Comparison of ENCODE assay signal across 1 cellular context in the genomic region with DNA sequence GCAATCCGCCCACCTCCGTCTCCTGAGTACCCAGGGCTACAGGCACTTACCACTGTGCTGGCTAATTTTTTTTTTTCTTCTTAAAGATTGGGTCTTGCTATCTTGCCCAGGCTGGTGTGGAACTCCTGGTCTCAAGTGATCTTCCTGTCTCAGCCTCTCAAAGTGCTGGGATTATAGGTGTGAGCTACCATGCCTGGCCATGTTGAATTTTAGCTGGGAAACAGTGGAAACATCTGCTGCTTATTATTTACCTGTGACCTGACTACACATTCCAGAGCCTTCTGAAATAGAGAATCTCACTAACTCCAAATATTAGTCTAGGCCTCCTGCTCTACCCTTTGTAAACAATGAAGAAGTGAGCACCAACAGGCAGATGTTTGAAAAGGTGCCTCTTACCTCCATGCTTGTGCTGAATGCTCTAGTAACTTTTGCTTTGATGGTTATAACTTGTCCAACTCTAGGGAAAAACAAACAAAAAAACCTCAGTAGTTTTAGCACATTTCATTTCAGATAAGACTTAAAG.
TF ChIP-seq lines count a peak whose summit lies in the region.

No MANE protein-coding gene starts in this region.

TF ChIP-seq in HepG2, 621 proteins besides CTCF, POLR2A, EP300 and RAD21 (continued from another document and continues in another):
- TF ChIP-seq, protein P1, sequence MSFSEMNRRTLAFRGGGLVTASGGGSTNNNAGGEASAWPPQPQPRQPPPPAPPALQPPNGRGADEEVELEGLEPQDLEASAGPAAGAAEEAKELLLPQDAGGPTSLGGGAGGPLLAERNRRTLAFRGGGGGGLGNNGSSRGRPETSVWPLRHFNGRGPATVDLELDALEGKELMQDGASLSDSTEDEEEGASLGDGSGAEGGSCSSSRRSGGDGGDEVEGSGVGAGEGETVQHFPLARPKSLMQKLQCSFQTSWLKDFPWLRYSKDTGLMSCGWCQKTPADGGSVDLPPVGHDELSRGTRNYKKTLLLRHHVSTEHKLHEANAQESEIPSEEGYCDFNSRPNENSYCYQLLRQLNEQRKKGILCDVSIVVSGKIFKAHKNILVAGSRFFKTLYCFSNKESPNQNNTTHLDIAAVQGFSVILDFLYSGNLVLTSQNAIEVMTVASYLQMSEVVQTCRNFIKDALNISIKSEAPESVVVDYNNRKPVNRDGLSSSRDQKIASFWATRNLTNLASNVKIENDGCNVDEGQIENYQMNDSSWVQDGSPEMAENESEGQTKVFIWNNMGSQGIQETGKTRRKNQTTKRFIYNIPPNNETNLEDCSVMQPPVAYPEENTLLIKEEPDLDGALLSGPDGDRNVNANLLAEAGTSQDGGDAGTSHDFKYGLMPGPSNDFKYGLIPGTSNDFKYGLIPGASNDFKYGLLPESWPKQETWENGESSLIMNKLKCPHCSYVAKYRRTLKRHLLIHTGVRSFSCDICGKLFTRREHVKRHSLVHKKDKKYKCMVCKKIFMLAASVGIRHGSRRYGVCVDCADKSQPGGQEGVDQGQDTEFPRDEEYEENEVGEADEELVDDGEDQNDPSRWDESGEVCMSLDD (CRISPR knock-in tag; IDR thresholded peaks at IDR 0.05; ENCODE audit: borderline replicate concordance): no peak
- TF ChIP-seq ZFYVE20 (CRISPR knock-in tag; IDR thresholded peaks at IDR 0.05; ENCODE audit: borderline replicate concordance, low read depth) (no peak), TP53 (CRISPR knock-in tag; conservative IDR thresholded peaks at IDR 0.05) (no peak), ZFX (CRISPR knock-in tag; IDR thresholded peaks at IDR 0.05; ENCODE audit: low read depth) (0 out of 2 replicates have a peak, but pooled peaks have one; percentile 43), CBFB (CRISPR knock-in tag; IDR thresholded peaks at IDR 0.05) (no peak), MIXL1 (CRISPR knock-in tag; IDR thresholded peaks at IDR 0.05) (no peak; the same call in 1 of the 2 replicates), ZNF546 (CRISPR knock-in tag; conservative IDR thresholded peaks at IDR 0.05) (no peak), PLSCR1 (CRISPR knock-in tag; IDR thresholded peaks at IDR 0.05; ENCODE audit: borderline replicate concordance) (no peak), ZNF17 (CRISPR knock-in tag; IDR thresholded peaks at IDR 0.05) (no peak), ISL2 (CRISPR knock-in tag; IDR thresholded peaks at IDR 0.05) (peak; percentile 96), ELF4 (CRISPR knock-in tag; IDR thresholded peaks at IDR 0.05; ENCODE audit: borderline replicate concordance) (no peak), ZSCAN20 (CRISPR knock-in tag; IDR thresholded peaks at IDR 0.05; ENCODE audit: borderline replicate concordance) (no peak), RELA (CRISPR knock-in tag; IDR thresholded peaks at IDR 0.05) (no peak), ATRX (CRISPR knock-in tag; IDR thresholded peaks at IDR 0.05; ENCODE audit: borderline replicate concordance) (no peak), ZNF33A (CRISPR knock-in tag; IDR thresholded peaks at IDR 0.05; ENCODE audit: borderline replicate concordance) (no peak), ZKSCAN5 (CRISPR knock-in tag; IDR thresholded peaks at IDR 0.05) (no peak), DMAP1 (CRISPR knock-in tag; IDR thresholded peaks at IDR 0.05) (no peak), SP2 (CRISPR knock-in tag; IDR thresholded peaks at IDR 0.05) (no peak), ZNF432 (CRISPR knock-in tag; IDR thresholded peaks at IDR 0.05; ENCODE audit: borderline replicate concordance) (no peak), JUN (CRISPR knock-in tag; IDR thresholded peaks at IDR 0.05) (no peak), ZNF891 (CRISPR knock-in tag; IDR thresholded peaks at IDR 0.05) (no peak), PHF8 (CRISPR knock-in tag; IDR thresholded peaks at IDR 0.05) (no peak), ZNF382 (CRISPR knock-in tag; IDR thresholded peaks at IDR 0.05; ENCODE audit: borderline replicate concordance) (no peak), ONECUT2 (CRISPR knock-in tag; IDR thresholded peaks at IDR 0.05) (0 out of 2 replicates have a peak, but pooled peaks have one; percentile 15), CEBPZ (IDR thresholded peaks at IDR 0.05; ENCODE audit: low read length) (no peak), PITX1 (CRISPR knock-in tag; IDR thresholded peaks at IDR 0.05) (peak; percentile 88), POLR2G (IDR thresholded peaks at IDR 0.05; ENCODE audit: low read depth, low read length) (no peak), CERS6 (CRISPR knock-in tag; IDR thresholded peaks at IDR 0.05) (no peak), ZNF274 (CRISPR knock-in tag; IDR thresholded peaks at IDR 0.05) (no peak), ZNF775 (CRISPR knock-in tag; IDR thresholded peaks at IDR 0.05; ENCODE audit: borderline replicate concordance) (no peak), ARNT (IDR thresholded peaks at IDR 0.05) (no peak), ZNF160 (CRISPR knock-in tag; IDR thresholded peaks at IDR 0.05) (no peak), RXRB (CRISPR knock-in tag; IDR thresholded peaks at IDR 0.05; ENCODE audit: borderline replicate concordance) (peak; percentile 83), SATB2 (CRISPR knock-in tag; IDR thresholded peaks at IDR 0.05) (no peak), ZNF484 (CRISPR knock-in tag; IDR thresholded peaks at IDR 0.05; ENCODE audit: borderline replicate concordance, low read depth) (no peak), HES4 (CRISPR knock-in tag; IDR thresholded peaks at IDR 0.05; ENCODE audit: borderline replicate concordance) (no peak), SIN3A (IDR thresholded peaks at IDR 0.05; ENCODE audit: borderline replicate concordance, low read depth, low read length) (no peak)
- TF ChIP-seq, protein P2, sequence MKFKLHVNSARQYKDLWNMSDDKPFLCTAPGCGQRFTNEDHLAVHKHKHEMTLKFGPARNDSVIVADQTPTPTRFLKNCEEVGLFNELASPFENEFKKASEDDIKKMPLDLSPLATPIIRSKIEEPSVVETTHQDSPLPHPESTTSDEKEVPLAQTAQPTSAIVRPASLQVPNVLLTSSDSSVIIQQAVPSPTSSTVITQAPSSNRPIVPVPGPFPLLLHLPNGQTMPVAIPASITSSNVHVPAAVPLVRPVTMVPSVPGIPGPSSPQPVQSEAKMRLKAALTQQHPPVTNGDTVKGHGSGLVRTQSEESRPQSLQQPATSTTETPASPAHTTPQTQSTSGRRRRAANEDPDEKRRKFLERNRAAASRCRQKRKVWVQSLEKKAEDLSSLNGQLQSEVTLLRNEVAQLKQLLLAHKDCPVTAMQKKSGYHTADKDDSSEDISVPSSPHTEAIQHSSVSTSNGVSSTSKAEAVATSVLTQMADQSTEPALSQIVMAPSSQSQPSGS (CRISPR knock-in tag; IDR thresholded peaks at IDR 0.05): peak; percentile 23; the same call in 1 of the 2 replicates
- TF ChIP-seq, protein P3, sequence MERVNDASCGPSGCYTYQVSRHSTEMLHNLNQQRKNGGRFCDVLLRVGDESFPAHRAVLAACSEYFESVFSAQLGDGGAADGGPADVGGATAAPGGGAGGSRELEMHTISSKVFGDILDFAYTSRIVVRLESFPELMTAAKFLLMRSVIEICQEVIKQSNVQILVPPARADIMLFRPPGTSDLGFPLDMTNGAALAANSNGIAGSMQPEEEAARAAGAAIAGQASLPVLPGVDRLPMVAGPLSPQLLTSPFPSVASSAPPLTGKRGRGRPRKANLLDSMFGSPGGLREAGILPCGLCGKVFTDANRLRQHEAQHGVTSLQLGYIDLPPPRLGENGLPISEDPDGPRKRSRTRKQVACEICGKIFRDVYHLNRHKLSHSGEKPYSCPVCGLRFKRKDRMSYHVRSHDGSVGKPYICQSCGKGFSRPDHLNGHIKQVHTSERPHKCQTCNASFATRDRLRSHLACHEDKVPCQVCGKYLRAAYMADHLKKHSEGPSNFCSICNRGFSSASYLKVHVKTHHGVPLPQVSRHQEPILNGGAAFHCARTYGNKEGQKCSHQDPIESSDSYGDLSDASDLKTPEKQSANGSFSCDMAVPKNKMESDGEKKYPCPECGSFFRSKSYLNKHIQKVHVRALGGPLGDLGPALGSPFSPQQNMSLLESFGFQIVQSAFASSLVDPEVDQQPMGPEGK (CRISPR knock-in tag; IDR thresholded peaks at IDR 0.05): peak; percentile 31; the same call in 1 of the 2 replicates
- TF ChIP-seq, protein P4, sequence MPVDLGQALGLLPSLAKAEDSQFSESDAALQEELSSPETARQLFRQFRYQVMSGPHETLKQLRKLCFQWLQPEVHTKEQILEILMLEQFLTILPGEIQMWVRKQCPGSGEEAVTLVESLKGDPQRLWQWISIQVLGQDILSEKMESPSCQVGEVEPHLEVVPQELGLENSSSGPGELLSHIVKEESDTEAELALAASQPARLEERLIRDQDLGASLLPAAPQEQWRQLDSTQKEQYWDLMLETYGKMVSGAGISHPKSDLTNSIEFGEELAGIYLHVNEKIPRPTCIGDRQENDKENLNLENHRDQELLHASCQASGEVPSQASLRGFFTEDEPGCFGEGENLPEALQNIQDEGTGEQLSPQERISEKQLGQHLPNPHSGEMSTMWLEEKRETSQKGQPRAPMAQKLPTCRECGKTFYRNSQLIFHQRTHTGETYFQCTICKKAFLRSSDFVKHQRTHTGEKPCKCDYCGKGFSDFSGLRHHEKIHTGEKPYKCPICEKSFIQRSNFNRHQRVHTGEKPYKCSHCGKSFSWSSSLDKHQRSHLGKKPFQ (CRISPR knock-in tag; IDR thresholded peaks at IDR 0.05; ENCODE audit: insufficient replicate concordance): no peak
- TF ChIP-seq, protein P5, sequence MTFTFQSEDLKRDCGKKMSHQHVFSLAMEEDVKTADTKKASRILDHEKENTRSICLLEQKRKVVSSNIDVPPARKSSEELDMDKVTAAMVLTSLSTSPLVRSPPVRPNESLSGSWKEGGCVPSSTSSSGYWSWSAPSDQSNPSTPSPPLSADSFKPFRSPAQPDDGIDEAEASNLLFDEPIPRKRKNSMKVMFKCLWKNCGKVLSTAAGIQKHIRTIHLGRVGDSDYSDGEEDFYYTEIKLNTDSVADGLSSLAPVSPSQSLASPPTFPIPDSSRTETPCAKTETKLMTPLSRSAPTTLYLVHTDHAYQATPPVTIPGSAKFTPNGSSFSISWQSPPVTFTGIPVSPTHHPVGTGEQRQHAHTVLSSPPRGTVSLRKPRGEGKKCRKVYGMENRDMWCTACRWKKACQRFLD (CRISPR knock-in tag; IDR thresholded peaks at IDR 0.05; ENCODE audit: borderline replicate concordance): no peak
- TF ChIP-seq, protein P6, sequence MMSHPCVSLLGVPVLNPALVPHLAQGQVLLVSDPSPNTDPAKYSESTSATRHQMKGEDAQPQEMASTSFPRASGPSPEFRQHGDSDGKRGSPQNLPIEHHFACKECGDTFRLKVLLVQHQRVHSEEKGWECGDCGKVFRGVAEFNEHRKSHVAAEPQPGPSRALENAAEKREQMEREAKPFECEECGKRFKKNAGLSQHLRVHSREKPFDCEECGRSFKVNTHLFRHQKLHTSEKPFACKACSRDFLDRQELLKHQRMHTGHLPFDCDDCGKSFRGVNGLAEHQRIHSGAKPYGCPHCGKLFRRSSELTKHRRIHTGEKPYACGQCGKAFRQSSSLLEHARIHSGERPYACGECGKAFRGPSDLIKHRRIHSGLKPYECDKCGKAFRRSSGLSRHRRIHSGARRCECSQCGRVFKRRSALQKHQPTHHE (CRISPR knock-in tag; IDR thresholded peaks at IDR 0.05; ENCODE audit: borderline replicate concordance): no peak
